ENCODE assay signal across 1 cellular context in genomic region chr2:238286095-238286494, GRCh38.
TF ChIP-seq lines count a peak whose summit lies in the region.

No MANE protein-coding gene starts in this region.

TF ChIP-seq in HepG2, 621 proteins besides CTCF, POLR2A, EP300 and RAD21 (continued from another document and continues in another):
- TF ChIP-seq ZNF318 (CRISPR knock-in tag; IDR thresholded peaks at IDR 0.05) (no peak), ZXDC (CRISPR knock-in tag; IDR thresholded peaks at IDR 0.05) (no peak), TBX2 (CRISPR knock-in tag; IDR thresholded peaks at IDR 0.05; ENCODE audit: borderline replicate concordance) (no peak), TARDBP (CRISPR knock-in tag; IDR thresholded peaks at IDR 0.05) (0 out of 2 replicates have a peak, but pooled peaks have one; percentile 45), HDAC1 (CRISPR knock-in tag; IDR thresholded peaks at IDR 0.05) (no peak), ZNF556 (CRISPR knock-in tag; IDR thresholded peaks at IDR 0.05; ENCODE audit: borderline replicate concordance) (no peak), ZNF800 (CRISPR knock-in tag; IDR thresholded peaks at IDR 0.05) (0 out of 2 replicates have a peak, but pooled peaks have one; percentile 33), ZNF383 (CRISPR knock-in tag; IDR thresholded peaks at IDR 0.05; ENCODE audit: borderline replicate concordance) (no peak), MYPOP (CRISPR knock-in tag; IDR thresholded peaks at IDR 0.05) (0 out of 2 replicates have a peak, but pooled peaks have one; percentile 19), FIP1L1 (IDR thresholded peaks at IDR 0.05; ENCODE audit: borderline replicate concordance, insufficient read depth, low read depth, low read length) (no peak), DZIP1 (CRISPR knock-in tag; IDR thresholded peaks at IDR 0.05) (no peak), ZFP36L1 (CRISPR knock-in tag; IDR thresholded peaks at IDR 0.05) (peak; percentile 25; the same call in 1 of the 2 replicates), SRY (CRISPR knock-in tag; IDR thresholded peaks at IDR 0.05) (no peak), DRAP1 (CRISPR knock-in tag; IDR thresholded peaks at IDR 0.05) (no peak), ARID4A (CRISPR knock-in tag; IDR thresholded peaks at IDR 0.05; ENCODE audit: borderline replicate concordance) (peak; percentile 35; the same call in 1 of the 2 replicates), ZBTB7A (CRISPR knock-in tag; IDR thresholded peaks at IDR 0.05) (no peak), YEATS4 (CRISPR knock-in tag; IDR thresholded peaks at IDR 0.05; ENCODE audit: borderline replicate concordance) (0 out of 2 replicates have a peak, but pooled peaks have one; percentile 37), FOXO4 (CRISPR knock-in tag; conservative IDR thresholded peaks at IDR 0.05) (no peak), RNF219 (CRISPR knock-in tag; IDR thresholded peaks at IDR 0.05) (no peak), ZFP36 (IDR thresholded peaks at IDR 0.05; ENCODE audit: borderline replicate concordance, low read depth, low read length, partially characterized antibody) (no peak), ZNF382 (CRISPR knock-in tag; IDR thresholded peaks at IDR 0.05; ENCODE audit: borderline replicate concordance) (no peak), TOPORS (CRISPR knock-in tag; IDR thresholded peaks at IDR 0.05) (no peak), JUNB (CRISPR knock-in tag; IDR thresholded peaks at IDR 0.05; ENCODE audit: borderline replicate concordance) (no peak), ZNF510 (CRISPR knock-in tag; IDR thresholded peaks at IDR 0.05; ENCODE audit: low read depth) (no peak), ZBTB7B (CRISPR knock-in tag; IDR thresholded peaks at IDR 0.05) (no peak), BRD4 (CRISPR knock-in tag; IDR thresholded peaks at IDR 0.05) (no peak), ZNF430 (CRISPR knock-in tag; IDR thresholded peaks at IDR 0.05) (peak; percentile 1)
